ENCODE assay signal across 18 cellular contexts in the genomic region with DNA sequence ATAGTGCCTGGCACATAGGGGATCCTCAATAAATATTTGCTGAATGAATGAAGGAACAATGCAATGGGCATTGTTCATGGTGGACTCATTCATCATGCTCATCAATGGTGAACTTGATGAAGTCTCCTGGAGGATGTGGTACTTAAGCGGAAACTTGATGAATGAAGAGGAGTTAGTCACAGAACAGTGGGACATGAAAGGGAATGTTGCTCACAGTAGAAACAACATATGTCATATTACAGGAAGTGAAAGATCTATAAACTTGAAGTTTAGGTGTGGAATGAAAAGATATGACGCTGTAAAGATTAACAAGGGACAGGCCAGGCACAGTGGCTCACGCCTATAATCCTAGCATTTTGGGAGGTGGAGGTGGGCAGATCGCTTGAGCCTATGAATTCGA.
"Had no signal": no experiment of that assay in that cellular context is flagged by ENCODE, and none has a peak within 500 bp of the region (broad histone marks: within the 10 kb centered on the region; RNA-seq: fewer than 3 reads in every experiment).

No MANE protein-coding gene starts in this region.

- H3K9me3 ChIP-seq: esophagus squamous epithelium, heart left ventricle, left ventricle myocardium inferior, pancreas, upper lobe of right lung had no signal

- H3K4me3 ChIP-seq: dorsolateral prefrontal cortex, esophagus squamous epithelium, heart left ventricle, left ventricle myocardium inferior, neural progenitor cell, pancreas, upper lobe of right lung had no signal

- H3K27ac ChIP-seq: brain microvascular endothelial cell, esophagus squamous epithelium, heart left ventricle, left ventricle myocardium inferior, neural progenitor cell, pancreas, upper lobe of right lung had no signal

- H3K4me3 Mint-ChIP-seq: activated CD4-positive, alpha-beta memory T cell treated with anti-CD3 and anti-CD28 coated beads for 36 hours; activated naive CD4-positive, alpha-beta T cell treated with anti-CD3 and anti-CD28 coated beads, Interleukin-2, amount 10 ng/mL, durations not matched to agents 7 days and 5 days; neural progenitor cell; T-helper 1 cell treated with Interleukin-12 subunit alpha and Interleukin-12 subunit beta and Interleukin-4 antibody, amounts not matched to agents 30 μg/mL and 1 μg/mL, for 36 hours had no signal

- H2AFZ ChIP-seq: neural progenitor cell had no signal

- H3K9me3 Mint-ChIP-seq: activated CD4-positive, alpha-beta memory T cell treated with anti-CD3 and anti-CD28 coated beads for 36 hours; activated naive CD4-positive, alpha-beta T cell treated with anti-CD3 and anti-CD28 coated beads, Interleukin-2, amount 10 ng/mL, durations not matched to agents 7 days and 5 days; activated T-helper 2 cell treated with anti-CD3 and anti-CD28 coated beads, Interferon-gamma antibody, Interleukin-2, Interleukin-4, amounts not matched to agents 10 μg/mL and 5 μg/mL and 100 μg/mL, durations not matched to agents 14 hours and 24 hours and 36 hours; T-helper 1 cell treated with Interleukin-12 subunit alpha and Interleukin-12 subunit beta and Interleukin-4 antibody, amounts not matched to agents 30 μg/mL and 1 μg/mL, for 36 hours had no signal

- H3K36me3 ChIP-seq: brain microvascular endothelial cell, esophagus squamous epithelium, heart left ventricle, left ventricle myocardium inferior, neural progenitor cell, pancreas, upper lobe of right lung had no signal

- H3K36me3 Mint-ChIP-seq: activated CD4-positive, alpha-beta memory T cell treated with anti-CD3 and anti-CD28 coated beads for 36 hours; activated naive CD4-positive, alpha-beta T cell treated with anti-CD3 and anti-CD28 coated beads, Interleukin-2, amount 10 ng/mL, durations not matched to agents 7 days and 5 days; neural progenitor cell had no signal

- H3K4me1 ChIP-seq: pancreas, upper lobe of right lung had no signal

- H3K9ac ChIP-seq: neural progenitor cell had no signal

- H3K27me3 Mint-ChIP-seq: activated CD4-positive, alpha-beta memory T cell treated with anti-CD3 and anti-CD28 coated beads for 36 hours; activated naive CD4-positive, alpha-beta T cell treated with anti-CD3 and anti-CD28 coated beads, Interleukin-2, amount 10 ng/mL, durations not matched to agents 7 days and 5 days had no signal

- H3K4me2 ChIP-seq: neural progenitor cell had no signal

- ATAC-seq: heart left ventricle, pancreas, upper lobe of right lung had no signal

- H3K27me3 ChIP-seq: brain microvascular endothelial cell, dorsolateral prefrontal cortex, esophagus squamous epithelium, heart left ventricle, neural progenitor cell, pancreas, upper lobe of right lung had no signal

- DNase-seq: activated CD4-positive, alpha-beta memory T cell treated with anti-CD3 and anti-CD28 coated beads for 36 hours; activated CD8-positive, alpha-beta memory T cell treated with anti-CD3 and anti-CD28 coated beads, Interleukin-2, amount 50 U/mL, for 4 hours; activated naive CD4-positive, alpha-beta T cell treated with anti-CD3 and anti-CD28 coated beads, Interleukin-2, amount 10 ng/mL, durations not matched to agents 7 days and 5 days; amygdala; brain microvascular endothelial cell; dorsolateral prefrontal cortex; esophagus squamous epithelium; foreskin fibroblast; heart left ventricle; left ventricle myocardium inferior; mesenchymal stem cell; pancreas; stimulated activated CD4-positive, alpha-beta T cell treated with anti-CD3 and anti-CD28 coated beads, Interleukin-12 subunit alpha, Interleukin-12 subunit beta, amount 100 ng/mL, for 4 hours; stimulated activated naive CD4-positive, alpha-beta T cell treated with Interleukin-2 at 50 U/mL for 16 hours; upper lobe of right lung had no signal

- H3K27ac Mint-ChIP-seq: activated CD4-positive, alpha-beta memory T cell treated with anti-CD3 and anti-CD28 coated beads for 36 hours; activated naive CD4-positive, alpha-beta T cell treated with anti-CD3 and anti-CD28 coated beads, Interleukin-2, amount 10 ng/mL, durations not matched to agents 7 days and 5 days; activated T-helper 2 cell treated with anti-CD3 and anti-CD28 coated beads, Interferon-gamma antibody, Interleukin-2, Interleukin-4, amounts not matched to agents 10 μg/mL and 5 μg/mL and 100 μg/mL, durations not matched to agents 14 hours and 24 hours and 36 hours; neural progenitor cell; T-helper 1 cell treated with Interleukin-12 subunit alpha and Interleukin-12 subunit beta and Interleukin-4 antibody, amounts not matched to agents 30 μg/mL and 1 μg/mL, for 36 hours had no signal
